ENCODE assay signal across 1 cellular context in the genomic region with DNA sequence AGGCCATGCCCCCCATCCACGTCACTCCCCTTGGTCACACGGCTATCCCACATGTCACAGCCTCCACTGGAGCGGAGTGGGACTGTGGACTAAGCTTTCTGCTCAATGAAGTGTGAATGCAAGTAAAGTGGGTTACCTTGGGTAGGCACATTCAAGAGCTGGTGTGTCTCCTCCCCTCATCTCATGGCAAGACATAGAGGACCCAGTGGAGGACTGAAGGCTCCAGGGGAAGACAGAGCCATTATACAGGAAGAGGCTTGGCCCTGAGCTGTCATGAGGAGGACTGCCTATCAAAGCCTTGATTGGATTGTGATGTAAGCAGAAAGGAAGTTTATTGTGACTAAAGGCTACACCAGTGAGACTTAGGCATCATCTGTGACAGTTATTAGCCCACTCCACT.
TF ChIP-seq lines count a peak whose summit lies in the region.

No MANE protein-coding gene starts in this region.

TF ChIP-seq in H1, 55 proteins besides CTCF, POLR2A, EP300 and RAD21:
- TF ChIP-seq, protein P1, sequence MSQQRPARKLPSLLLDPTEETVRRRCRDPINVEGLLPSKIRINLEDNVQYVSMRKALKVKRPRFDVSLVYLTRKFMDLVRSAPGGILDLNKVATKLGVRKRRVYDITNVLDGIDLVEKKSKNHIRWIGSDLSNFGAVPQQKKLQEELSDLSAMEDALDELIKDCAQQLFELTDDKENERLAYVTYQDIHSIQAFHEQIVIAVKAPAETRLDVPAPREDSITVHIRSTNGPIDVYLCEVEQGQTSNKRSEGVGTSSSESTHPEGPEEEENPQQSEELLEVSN (IDR thresholded peaks at IDR 0.05) = no peak
- no peak for TF ChIP-seq KDM1A (IDR thresholded peaks at IDR 0.05; ENCODE audit: borderline replicate concordance, low read length)
- no peak for TF ChIP-seq EZH2 (IDR thresholded peaks at IDR 0.05; ENCODE audit: low read depth, low read length, severe bottlenecking)
- no peak for TF ChIP-seq RNF2 (IDR thresholded peaks at IDR 0.05; ENCODE audit: borderline replicate concordance, low read depth, low read length, missing control alignments, poor library complexity, severe bottlenecking)
- TF ChIP-seq SIN3A (conservative IDR thresholded peaks at IDR 0.05 in 1 of 2, IDR thresholded peaks at IDR 0.05 in 1 of 2; ENCODE audit: low read depth in 1 of 2, low read length in 2 of 2) = no peak
- TF ChIP-seq, protein P2, sequence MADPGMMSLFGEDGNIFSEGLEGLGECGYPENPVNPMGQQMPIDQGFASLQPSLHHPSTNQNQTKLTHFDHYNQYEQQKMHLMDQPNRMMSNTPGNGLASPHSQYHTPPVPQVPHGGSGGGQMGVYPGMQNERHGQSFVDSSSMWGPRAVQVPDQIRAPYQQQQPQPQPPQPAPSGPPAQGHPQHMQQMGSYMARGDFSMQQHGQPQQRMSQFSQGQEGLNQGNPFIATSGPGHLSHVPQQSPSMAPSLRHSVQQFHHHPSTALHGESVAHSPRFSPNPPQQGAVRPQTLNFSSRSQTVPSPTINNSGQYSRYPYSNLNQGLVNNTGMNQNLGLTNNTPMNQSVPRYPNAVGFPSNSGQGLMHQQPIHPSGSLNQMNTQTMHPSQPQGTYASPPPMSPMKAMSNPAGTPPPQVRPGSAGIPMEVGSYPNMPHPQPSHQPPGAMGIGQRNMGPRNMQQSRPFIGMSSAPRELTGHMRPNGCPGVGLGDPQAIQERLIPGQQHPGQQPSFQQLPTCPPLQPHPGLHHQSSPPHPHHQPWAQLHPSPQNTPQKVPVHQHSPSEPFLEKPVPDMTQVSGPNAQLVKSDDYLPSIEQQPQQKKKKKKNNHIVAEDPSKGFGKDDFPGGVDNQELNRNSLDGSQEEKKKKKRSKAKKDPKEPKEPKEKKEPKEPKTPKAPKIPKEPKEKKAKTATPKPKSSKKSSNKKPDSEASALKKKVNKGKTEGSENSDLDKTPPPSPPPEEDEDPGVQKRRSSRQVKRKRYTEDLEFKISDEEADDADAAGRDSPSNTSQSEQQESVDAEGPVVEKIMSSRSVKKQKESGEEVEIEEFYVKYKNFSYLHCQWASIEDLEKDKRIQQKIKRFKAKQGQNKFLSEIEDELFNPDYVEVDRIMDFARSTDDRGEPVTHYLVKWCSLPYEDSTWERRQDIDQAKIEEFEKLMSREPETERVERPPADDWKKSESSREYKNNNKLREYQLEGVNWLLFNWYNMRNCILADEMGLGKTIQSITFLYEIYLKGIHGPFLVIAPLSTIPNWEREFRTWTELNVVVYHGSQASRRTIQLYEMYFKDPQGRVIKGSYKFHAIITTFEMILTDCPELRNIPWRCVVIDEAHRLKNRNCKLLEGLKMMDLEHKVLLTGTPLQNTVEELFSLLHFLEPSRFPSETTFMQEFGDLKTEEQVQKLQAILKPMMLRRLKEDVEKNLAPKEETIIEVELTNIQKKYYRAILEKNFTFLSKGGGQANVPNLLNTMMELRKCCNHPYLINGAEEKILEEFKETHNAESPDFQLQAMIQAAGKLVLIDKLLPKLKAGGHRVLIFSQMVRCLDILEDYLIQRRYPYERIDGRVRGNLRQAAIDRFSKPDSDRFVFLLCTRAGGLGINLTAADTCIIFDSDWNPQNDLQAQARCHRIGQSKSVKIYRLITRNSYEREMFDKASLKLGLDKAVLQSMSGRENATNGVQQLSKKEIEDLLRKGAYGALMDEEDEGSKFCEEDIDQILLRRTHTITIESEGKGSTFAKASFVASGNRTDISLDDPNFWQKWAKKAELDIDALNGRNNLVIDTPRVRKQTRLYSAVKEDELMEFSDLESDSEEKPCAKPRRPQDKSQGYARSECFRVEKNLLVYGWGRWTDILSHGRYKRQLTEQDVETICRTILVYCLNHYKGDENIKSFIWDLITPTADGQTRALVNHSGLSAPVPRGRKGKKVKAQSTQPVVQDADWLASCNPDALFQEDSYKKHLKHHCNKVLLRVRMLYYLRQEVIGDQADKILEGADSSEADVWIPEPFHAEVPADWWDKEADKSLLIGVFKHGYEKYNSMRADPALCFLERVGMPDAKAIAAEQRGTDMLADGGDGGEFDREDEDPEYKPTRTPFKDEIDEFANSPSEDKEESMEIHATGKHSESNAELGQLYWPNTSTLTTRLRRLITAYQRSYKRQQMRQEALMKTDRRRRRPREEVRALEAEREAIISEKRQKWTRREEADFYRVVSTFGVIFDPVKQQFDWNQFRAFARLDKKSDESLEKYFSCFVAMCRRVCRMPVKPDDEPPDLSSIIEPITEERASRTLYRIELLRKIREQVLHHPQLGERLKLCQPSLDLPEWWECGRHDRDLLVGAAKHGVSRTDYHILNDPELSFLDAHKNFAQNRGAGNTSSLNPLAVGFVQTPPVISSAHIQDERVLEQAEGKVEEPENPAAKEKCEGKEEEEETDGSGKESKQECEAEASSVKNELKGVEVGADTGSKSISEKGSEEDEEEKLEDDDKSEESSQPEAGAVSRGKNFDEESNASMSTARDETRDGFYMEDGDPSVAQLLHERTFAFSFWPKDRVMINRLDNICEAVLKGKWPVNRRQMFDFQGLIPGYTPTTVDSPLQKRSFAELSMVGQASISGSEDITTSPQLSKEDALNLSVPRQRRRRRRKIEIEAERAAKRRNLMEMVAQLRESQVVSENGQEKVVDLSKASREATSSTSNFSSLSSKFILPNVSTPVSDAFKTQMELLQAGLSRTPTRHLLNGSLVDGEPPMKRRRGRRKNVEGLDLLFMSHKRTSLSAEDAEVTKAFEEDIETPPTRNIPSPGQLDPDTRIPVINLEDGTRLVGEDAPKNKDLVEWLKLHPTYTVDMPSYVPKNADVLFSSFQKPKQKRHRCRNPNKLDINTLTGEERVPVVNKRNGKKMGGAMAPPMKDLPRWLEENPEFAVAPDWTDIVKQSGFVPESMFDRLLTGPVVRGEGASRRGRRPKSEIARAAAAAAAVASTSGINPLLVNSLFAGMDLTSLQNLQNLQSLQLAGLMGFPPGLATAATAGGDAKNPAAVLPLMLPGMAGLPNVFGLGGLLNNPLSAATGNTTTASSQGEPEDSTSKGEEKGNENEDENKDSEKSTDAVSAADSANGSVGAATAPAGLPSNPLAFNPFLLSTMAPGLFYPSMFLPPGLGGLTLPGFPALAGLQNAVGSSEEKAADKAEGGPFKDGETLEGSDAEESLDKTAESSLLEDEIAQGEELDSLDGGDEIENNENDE (IDR thresholded peaks at IDR 0.05; ENCODE audit: insufficient replicate concordance, low read length) = no peak
- no peak for TF ChIP-seq SUZ12 (IDR thresholded peaks at IDR 0.05; ENCODE audit: low read length)
- no peak for TF ChIP-seq SIX5 (IDR thresholded peaks at IDR 0.05; ENCODE audit: low read depth, low read length)
- TF ChIP-seq HDAC6 (IDR thresholded peaks at IDR 0.05; ENCODE audit: low read depth, low read length) = no peak
- no peak for TF ChIP-seq RFX5 (IDR thresholded peaks at IDR 0.05; ENCODE audit: borderline replicate concordance, low read depth, low read length)
- no peak for TF ChIP-seq GTF2F1 (IDR thresholded peaks at IDR 0.05; ENCODE audit: borderline replicate concordance, low read depth, low read length)
- no peak for TF ChIP-seq NANOG (IDR thresholded peaks at IDR 0.05; ENCODE audit: insufficient read depth, low read depth, low read length, poor library complexity, severe bottlenecking)
- no peak for TF ChIP-seq KDM4A (IDR thresholded peaks at IDR 0.05; ENCODE audit: low read depth, low read length, severe bottlenecking)
- TF ChIP-seq TBP (IDR thresholded peaks at IDR 0.05; ENCODE audit: low read depth, low read length) = no peak
- TF ChIP-seq SP4 (IDR thresholded peaks at IDR 0.05; ENCODE audit: low read length) = no peak
- no peak for TF ChIP-seq RXRA (IDR thresholded peaks at IDR 0.05; ENCODE audit: insufficient read depth, low read depth, low read length)
- TF ChIP-seq ZNF274 (IDR thresholded peaks at IDR 0.05; ENCODE audit: borderline replicate concordance, extremely low read depth, low read length) = no peak
- no peak for TF ChIP-seq FOSL1 (IDR thresholded peaks at IDR 0.05; ENCODE audit: insufficient read depth, low read depth, low read length)
- no peak for TF ChIP-seq SRF (IDR thresholded peaks at IDR 0.05; ENCODE audit: low read depth, low read length)
